Comparison of ENCODE assay signal across 31 cellular contexts in the genomic region with DNA sequence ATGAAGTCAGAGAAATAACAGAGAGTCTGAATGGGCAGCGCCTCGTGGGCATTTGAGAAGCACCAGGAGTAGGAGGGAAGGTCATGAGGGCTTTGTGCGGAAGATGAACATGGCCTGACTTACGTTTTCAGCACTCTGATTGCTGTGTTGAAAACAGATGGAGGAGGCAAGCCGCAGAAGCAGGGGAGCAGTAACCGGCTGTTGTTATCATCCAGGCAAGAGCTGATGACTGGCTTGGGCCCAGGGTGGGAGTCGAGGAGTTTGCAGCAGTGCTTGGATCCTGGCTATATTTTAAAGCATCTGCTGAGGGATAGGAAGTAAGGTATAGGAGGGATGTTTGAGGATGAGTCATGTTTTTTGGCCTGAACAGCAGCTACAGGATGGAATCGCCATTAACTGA. TPM values are rescaled to one million over a fixed set of nuclear protein-coding genes. Genes with fewer than 3 reads are reported as not detected.
DNase-seq lines count a peak whose midpoint lies in the region; ATAC-seq, FAIRE-seq and TF ChIP-seq lines count a peak whose summit lies in the region.
"Had no signal": no experiment of that assay in that cellular context is flagged by ENCODE, and none has a peak within 500 bp of the region (broad histone marks: within the 10 kb centered on the region; RNA-seq: fewer than 3 reads in every experiment).

No MANE protein-coding gene starts in this region.

- H3K9me3 ChIP-seq in SK-N-SH (no peaks in the 10 kb centered on the region), spleen (no peaks in the 10 kb centered on the region)
- H3K9me3 ChIP-seq: adrenal gland, psoas muscle, SJSA1, upper lobe of left lung had no signal

- H3K9me3 Mint-ChIP-seq in activated T-cell treated with anti-CD3 and anti-CD28 coated beads, Interleukin-2, amount 50 U/mL, for 72 hours = no peaks in the 10 kb centered on the region
- H3K9me3 Mint-ChIP-seq: CD8-positive, alpha-beta memory T cell; endodermal cell; neural crest cell had no signal

- H3K4me1 ChIP-seq in SK-N-SH (ENCODE audit: control insufficient read depth in 1 of 2, insufficient read depth in 2 of 2, low read depth in 1 of 2, low read length in 1 of 2) (peaks cover 0 to 6% of the 10 kb centered on the region in 2 experiments; a peak in 1 of 4 replicates), spleen (no peaks in the 10 kb centered on the region)
- H3K4me1 ChIP-seq: adrenal gland had no signal

- no peak for TF ChIP-seq EP300 in SK-N-SH (IDR thresholded peaks at IDR 0.05; ENCODE audit: borderline replicate concordance in 1 of 2, low read depth in 1 of 2, low read length in 1 of 2)

- H3K36me3 ChIP-seq in SK-N-SH (replicated peaks in 1 of 2; ENCODE audit: control insufficient read depth in 1 of 2, insufficient read depth in 2 of 2, low read length in 1 of 2) (no peaks in the 10 kb centered on the region), bronchial epithelial cell (ENCODE audit: control insufficient read depth, insufficient read depth, low read length) (no peaks in the 10 kb centered on the region), spleen (no peaks in the 10 kb centered on the region)
- H3K36me3 ChIP-seq: adrenal gland, SJSA1, upper lobe of left lung had no signal

- H3K36me3 Mint-ChIP-seq in activated T-cell treated with anti-CD3 and anti-CD28 coated beads, Interleukin-2, amount 50 U/mL, for 72 hours (ENCODE audit: insufficient read depth in 2 of 2) = no peaks in the 10 kb centered on the region

- ATAC-seq in SK-N-SH treated with all-trans-retinoic acid at 6 μM for 48 hours (no peak), GM19395 (IDR thresholded peaks at IDR 0.05; ENCODE audit: unreplicated experiment) (no peak)
- ATAC-seq in activated T-cell treated with anti-CD3 and anti-CD28 coated beads, Interleukin-2, amount 50 U/mL, for 72 hours (replicated peaks in 1 of 2) = no peak
- ATAC-seq: HepG2, Panc1, psoas muscle, T-helper 17 cell had no signal

- intact Hi-C loops in spleen (cut with DNase I; ENCODE audit: low total_unique reads) = no loop called here

- no peak for TF ChIP-seq RAD21 in SK-N-SH (IDR thresholded peaks at IDR 0.05; ENCODE audit: low read length)

- CTCF ChIA-PET in SK-N-SH (lab: Yijun Ruan, JAX) = interaction anchor here (1.1 to 1.5 kb wide), 2 partner anchors 10 to 57 kb away, joined by 4 to 8 read pairs; no protein-coding TSS in a partner anchor

- H3K9me2 ChIP-seq in SK-N-SH = no peaks in the 10 kb centered on the region

- peaks cover 15% of the 10 kb centered on the region for H3F3A ChIP-seq in SK-N-SH (replicated peaks; ENCODE audit: insufficient read depth)

- no peak overlapping the region for H3K4me2 ChIP-seq in SK-N-SH

- H3K27me3 ChIP-seq in SK-N-SH (ENCODE audit: insufficient read depth) = no peaks in the 10 kb centered on the region
- no peaks in the 10 kb centered on the region for H3K27me3 ChIP-seq in bronchial epithelial cell (ENCODE audit: control insufficient read depth, insufficient read depth, low read length)
- H3K27me3 ChIP-seq in spleen (replicated peaks in 1 of 7) = no peaks in the 10 kb centered on the region
- H3K27me3 ChIP-seq: adrenal gland, SJSA1, upper lobe of left lung had no signal

- no peak overlapping the region for H3K9ac ChIP-seq in SK-N-SH

- no peak for TF ChIP-seq POLR2A in spleen (IDR thresholded peaks at IDR 0.05)

- H3K4me3 Mint-ChIP-seq in activated T-cell treated with anti-CD3 and anti-CD28 coated beads, Interleukin-2, amount 50 U/mL, for 72 hours = no peak overlapping the region
- H3K4me3 Mint-ChIP-seq: CD8-positive, alpha-beta memory T cell; endodermal cell; neural crest cell; T-helper 17 cell had no signal

- no peak for FAIRE-seq in bronchial epithelial cell (lab: Jason Lieb, UNC)
- FAIRE-seq: H54, HepG2, kidney had no signal

- H3K27me3 Mint-ChIP-seq in activated T-cell treated with anti-CD3 and anti-CD28 coated beads, Interleukin-2, amount 50 U/mL, for 72 hours (ENCODE audit: low read depth) = no peaks in the 10 kb centered on the region

- TF ChIP-seq CTCF in SK-N-SH (IDR thresholded peaks at IDR 0.05) (no peak), bronchial epithelial cell (IDR thresholded peaks at IDR 0.05; ENCODE audit: insufficient read depth, low read length, severe bottlenecking) (no peak), spleen (IDR thresholded peaks at IDR 0.05 in 8 of 11, conservative IDR thresholded peaks at IDR 0.05 in 3 of 11) (no peak)

- H3K79me2 ChIP-seq in SK-N-SH (ENCODE audit: insufficient read depth) = no peaks in the 10 kb centered on the region

- peaks cover 2% of the 10 kb centered on the region for H3K4me1 Mint-ChIP-seq in activated T-cell treated with anti-CD3 and anti-CD28 coated beads, Interleukin-2, amount 50 U/mL, for 72 hours (ENCODE audit: low read depth)
- H3K4me1 Mint-ChIP-seq: CD8-positive, alpha-beta memory T cell; neural crest cell; T-helper 17 cell had no signal

- DNase-seq in SK-N-SH (no peak), NCI-H2171 treated with DMSO at 0.1 percent for 48 hours (lab: John Stamatoyannopoulos, UW) (peak; percentile 61), bronchial epithelial cell (ENCODE audit: low read depth) (peak; percentile 37), skeletal muscle cell (ENCODE audit: low read depth) (peak; percentile 32), spleen (no peak)
- DNase-seq in activated T-cell treated with anti-CD3 and anti-CD28 coated beads, Interleukin-2, amount 50 U/mL, for 72 hours = no peak
- DNase-seq: activated CD4-positive, alpha-beta T cell treated with anti-CD3 and anti-CD28 coated beads for 48 hours; activated naive CD4-positive, alpha-beta T cell treated with Interleukin-2 at 50 U/mL for 16 hours; activated T-cell treated with anti-CD3 and anti-CD28 coated beads, Interleukin-2, amount 50 U/mL, for 48 hours; adrenal gland; AML-193; CD8-positive, alpha-beta memory T cell; endodermal cell; kidney; NCI-H1105 treated with DMSO at 0.1 percent for 48 hours; NCI-H2081 treated with DMSO at 0.1 percent for 48 hours; NCI-H510A; psoas muscle; T-helper 17 cell; upper lobe of left lung had no signal

- H3K4me3 ChIP-seq in SK-N-SH (ENCODE audit: low read depth in 2 of 2, low read length in 1 of 2) (no peak overlapping the region), bronchial epithelial cell (ENCODE audit: low read depth, low read length) (no peak overlapping the region), skeletal muscle cell (ENCODE audit: low read depth, low read length) (no peak overlapping the region), spleen (no peak overlapping the region)
- H3K4me3 ChIP-seq: adrenal gland, lung, psoas muscle, SJSA1, upper lobe of left lung had no signal

- POLR2A ChIA-PET in SK-N-SH (lab: Yijun Ruan, JAX) = no interaction called here

- H3K27ac ChIP-seq in SK-N-SH (ENCODE audit: low read depth in 2 of 2, low read length in 1 of 2) (no peak overlapping the region), spleen (no peak overlapping the region)
- H3K27ac ChIP-seq: 22Rv1, adrenal gland, HL-60, psoas muscle, SJSA1, upper lobe of left lung, VCaP had no signal

- peak overlapping the region; percentile 33 for H2AFZ ChIP-seq in SK-N-SH (ENCODE audit: low read depth)

- H4K20me1 ChIP-seq in SK-N-SH (ENCODE audit: insufficient read depth) = no peaks in the 10 kb centered on the region

- no peak overlapping the region for H3K27ac Mint-ChIP-seq in activated T-cell treated with anti-CD3 and anti-CD28 coated beads, Interleukin-2, amount 50 U/mL, for 72 hours
- H3K27ac Mint-ChIP-seq: CD8-positive, alpha-beta memory T cell; endodermal cell; T-helper 17 cell had no signal

- WGBS in SK-N-SH (ENCODE audit: low lambda C conversion rate) = 75% methylated on average over 8 of the region's 8 CpGs
- WGBS in spleen, 5 donors = 89 to 97% (median 91%) methylated on average over 8 of the region's 8 CpGs

TF ChIP-seq in SK-N-SH treated with all-trans-retinoic acid at 6 μM for 48 hours, 23 proteins besides CTCF, POLR2A, EP300 and RAD21 (continues in another document):
- TF ChIP-seq BACH2 (CRISPR knock-in tag; IDR thresholded peaks at IDR 0.05; ENCODE audit: borderline replicate concordance) = no peak
- no peak for TF ChIP-seq ZFP30 (CRISPR knock-in tag; IDR thresholded peaks at IDR 0.05)
- no peak for TF ChIP-seq ZNF565 (CRISPR knock-in tag; conservative IDR thresholded peaks at IDR 0.05; ENCODE audit: low read depth)
- no peak for TF ChIP-seq TCF4 (CRISPR knock-in tag; IDR thresholded peaks at IDR 0.05; ENCODE audit: borderline replicate concordance)
- no peak for TF ChIP-seq SNAI2 (CRISPR knock-in tag; IDR thresholded peaks at IDR 0.05)
- no peak for TF ChIP-seq ESRRG (CRISPR knock-in tag; IDR thresholded peaks at IDR 0.05)
- TF ChIP-seq ISL1 (CRISPR knock-in tag; IDR thresholded peaks at IDR 0.05) = no peak
- TF ChIP-seq PPARA (CRISPR knock-in tag; IDR thresholded peaks at IDR 0.05; ENCODE audit: borderline replicate concordance) = no peak
- TF ChIP-seq, protein P1, sequence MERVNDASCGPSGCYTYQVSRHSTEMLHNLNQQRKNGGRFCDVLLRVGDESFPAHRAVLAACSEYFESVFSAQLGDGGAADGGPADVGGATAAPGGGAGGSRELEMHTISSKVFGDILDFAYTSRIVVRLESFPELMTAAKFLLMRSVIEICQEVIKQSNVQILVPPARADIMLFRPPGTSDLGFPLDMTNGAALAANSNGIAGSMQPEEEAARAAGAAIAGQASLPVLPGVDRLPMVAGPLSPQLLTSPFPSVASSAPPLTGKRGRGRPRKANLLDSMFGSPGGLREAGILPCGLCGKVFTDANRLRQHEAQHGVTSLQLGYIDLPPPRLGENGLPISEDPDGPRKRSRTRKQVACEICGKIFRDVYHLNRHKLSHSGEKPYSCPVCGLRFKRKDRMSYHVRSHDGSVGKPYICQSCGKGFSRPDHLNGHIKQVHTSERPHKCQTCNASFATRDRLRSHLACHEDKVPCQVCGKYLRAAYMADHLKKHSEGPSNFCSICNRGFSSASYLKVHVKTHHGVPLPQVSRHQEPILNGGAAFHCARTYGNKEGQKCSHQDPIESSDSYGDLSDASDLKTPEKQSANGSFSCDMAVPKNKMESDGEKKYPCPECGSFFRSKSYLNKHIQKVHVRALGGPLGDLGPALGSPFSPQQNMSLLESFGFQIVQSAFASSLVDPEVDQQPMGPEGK (CRISPR knock-in tag; IDR thresholded peaks at IDR 0.05; ENCODE audit: borderline replicate concordance) = no peak
- TF ChIP-seq TOX (CRISPR knock-in tag; IDR thresholded peaks at IDR 0.05; ENCODE audit: borderline replicate concordance) = no peak
- no peak for TF ChIP-seq OSR1 (CRISPR knock-in tag; IDR thresholded peaks at IDR 0.05)
- TF ChIP-seq ZNF70 (CRISPR knock-in tag; IDR thresholded peaks at IDR 0.05) = no peak

RNA-seq across cellular contexts. Expression of a gene that starts 12.7 kb away (rescaled TPM):
- polyA plus RNA-seq in SK-N-SH (2012; rRNA removed) (74.4 and 97.2 TPM in 2 replicates), spleen (100 to 1,000 TPM; 159 to 184 (median 160) TPM)
- 89.3 and 96.8 TPM in 2 replicates for polyA plus RNA-seq in SK-N-SH (2012; cell fraction: cytosol; rRNA removed)
- polyA plus RNA-seq in SK-N-SH (2012; cell fraction: nucleus; rRNA removed) = 68.2 and 70.4 TPM in 2 replicates
- total RNA-seq in bronchial epithelial cell (19.2 and 20.2 TPM in 2 replicates), spleen (100 to 1,000 TPM; 101 to 225 (median 176) TPM)
- total RNA-seq in activated T-cell treated with anti-CD3 and anti-CD28 coated beads, Interleukin-2, amount 50 U/mL, for 72 hours = 1 to 10 TPM; 1.4 to 1.7 TPM

Comparison
In these comparisons a context has a peak if more than half of its experiments do, and no peak if none do; other contexts are left out.
1. DNase-seq: peak in NCI-H2171 treated with DMSO at 0.1 percent for 48 hours (single experiment), bronchial epithelial cell (single experiment) and skeletal muscle cell (single experiment); none in SK-N-SH (single experiment), activated T-cell treated with anti-CD3 and anti-CD28 coated beads, Interleukin-2, amount 50 U/mL, for 72 hours (0 of 2) and spleen (single experiment).